In genomic region chr17:8997994-8998628, GRCh38 we compare ENCODE assay signal across 1 cellular context.
TF ChIP-seq lines count a peak whose summit lies in the region.

No MANE protein-coding gene starts in this region.

TF ChIP-seq in HEK293, 187 proteins besides CTCF, POLR2A, EP300 and RAD21 (continued from another document and continues in another):
- TF ChIP-seq, protein P1, sequence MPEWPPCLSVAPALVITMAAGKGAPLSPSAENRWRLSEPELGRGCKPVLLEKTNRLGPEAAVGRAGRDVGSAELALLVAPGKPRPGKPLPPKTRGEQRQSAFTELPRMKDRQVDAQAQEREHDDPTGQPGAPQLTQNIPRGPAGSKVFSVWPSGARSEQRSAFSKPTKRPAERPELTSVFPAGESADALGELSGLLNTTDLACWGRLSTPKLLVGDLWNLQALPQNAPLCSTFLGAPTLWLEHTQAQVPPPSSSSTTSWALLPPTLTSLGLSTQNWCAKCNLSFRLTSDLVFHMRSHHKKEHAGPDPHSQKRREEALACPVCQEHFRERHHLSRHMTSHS (tag by site-specific recombination; IDR thresholded peaks at IDR 0.05): no peak
- TF ChIP-seq ZNF2 (tag by site-specific recombination; IDR thresholded peaks at IDR 0.05): 0 out of 2 replicates have a peak, but pooled peaks have one; percentile 43
- 0 out of 2 replicates have a peak, but pooled peaks have one; percentile 74 for TF ChIP-seq ZNF660 (tag by site-specific recombination; IDR thresholded peaks at IDR 0.05)
- no peak for TF ChIP-seq ZSCAN5A (tag by site-specific recombination; IDR thresholded peaks at IDR 0.05)
- TF ChIP-seq ZNF174 (tag by site-specific recombination; IDR thresholded peaks at IDR 0.05): no peak
- no peak for TF ChIP-seq ZNF169 (tag by site-specific recombination; IDR thresholded peaks at IDR 0.05)
- TF ChIP-seq EGR2 (tag by site-specific recombination; IDR thresholded peaks at IDR 0.05; ENCODE audit: low read depth): no peak
- no peak for TF ChIP-seq ZNF280D (tag by site-specific recombination; IDR thresholded peaks at IDR 0.05)
- TF ChIP-seq PATZ1 (tag by site-specific recombination; IDR thresholded peaks at IDR 0.05): 0 out of 2 replicates have a peak, but pooled peaks have one; percentile 28
- TF ChIP-seq SETDB1 (IDR thresholded peaks at IDR 0.05; ENCODE audit: insufficient read length, low read length): no peak
- TF ChIP-seq ZNF791 (tag by site-specific recombination; IDR thresholded peaks at IDR 0.05): no peak
- TF ChIP-seq ZBTB7A (tag by site-specific recombination; IDR thresholded peaks at IDR 0.05; ENCODE audit: low read depth): no peak
- no peak for TF ChIP-seq KLF7 (tag by site-specific recombination; IDR thresholded peaks at IDR 0.05; ENCODE audit: borderline replicate concordance)
- no peak for TF ChIP-seq ZNF341 (tag by site-specific recombination; IDR thresholded peaks at IDR 0.05; ENCODE audit: low read depth)
- no peak for TF ChIP-seq KLF8 (tag by site-specific recombination; IDR thresholded peaks at IDR 0.05)
- no peak for TF ChIP-seq ZNF202 (tag by site-specific recombination; IDR thresholded peaks at IDR 0.05; ENCODE audit: borderline replicate concordance)
- TF ChIP-seq, protein P2, sequence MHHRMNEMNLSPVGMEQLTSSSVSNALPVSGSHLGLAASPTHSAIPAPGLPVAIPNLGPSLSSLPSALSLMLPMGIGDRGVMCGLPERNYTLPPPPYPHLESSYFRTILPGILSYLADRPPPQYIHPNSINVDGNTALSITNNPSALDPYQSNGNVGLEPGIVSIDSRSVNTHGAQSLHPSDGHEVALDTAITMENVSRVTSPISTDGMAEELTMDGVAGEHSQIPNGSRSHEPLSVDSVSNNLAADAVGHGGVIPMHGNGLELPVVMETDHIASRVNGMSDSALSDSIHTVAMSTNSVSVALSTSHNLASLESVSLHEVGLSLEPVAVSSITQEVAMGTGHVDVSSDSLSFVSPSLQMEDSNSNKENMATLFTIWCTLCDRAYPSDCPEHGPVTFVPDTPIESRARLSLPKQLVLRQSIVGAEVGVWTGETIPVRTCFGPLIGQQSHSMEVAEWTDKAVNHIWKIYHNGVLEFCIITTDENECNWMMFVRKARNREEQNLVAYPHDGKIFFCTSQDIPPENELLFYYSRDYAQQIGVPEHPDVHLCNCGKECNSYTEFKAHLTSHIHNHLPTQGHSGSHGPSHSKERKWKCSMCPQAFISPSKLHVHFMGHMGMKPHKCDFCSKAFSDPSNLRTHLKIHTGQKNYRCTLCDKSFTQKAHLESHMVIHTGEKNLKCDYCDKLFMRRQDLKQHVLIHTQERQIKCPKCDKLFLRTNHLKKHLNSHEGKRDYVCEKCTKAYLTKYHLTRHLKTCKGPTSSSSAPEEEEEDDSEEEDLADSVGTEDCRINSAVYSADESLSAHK (tag by site-specific recombination; IDR thresholded peaks at IDR 0.05): no peak
- TF ChIP-seq GLI4 (tag by site-specific recombination; IDR thresholded peaks at IDR 0.05): no peak
- no peak for TF ChIP-seq ZNF544 (tag by site-specific recombination; IDR thresholded peaks at IDR 0.05)
- TF ChIP-seq ZNF449 (tag by site-specific recombination; IDR thresholded peaks at IDR 0.05): no peak
- no peak for TF ChIP-seq ZNF518A (tag by site-specific recombination; conservative IDR thresholded peaks at IDR 0.05; ENCODE audit: low read depth)
- TF ChIP-seq KLF10 (tag by site-specific recombination; IDR thresholded peaks at IDR 0.05): no peak
- no peak for TF ChIP-seq ZNF221 (tag by site-specific recombination; IDR thresholded peaks at IDR 0.05; ENCODE audit: borderline replicate concordance)
- TF ChIP-seq ZBTB20 (tag by site-specific recombination; IDR thresholded peaks at IDR 0.05): no peak
- peak; percentile 67 for TF ChIP-seq YY1 (tag by site-specific recombination; IDR thresholded peaks at IDR 0.05)
- no peak for TF ChIP-seq ZNF239 (tag by site-specific recombination; IDR thresholded peaks at IDR 0.05)
- no peak for TF ChIP-seq ELK4 (IDR thresholded peaks at IDR 0.05; ENCODE audit: borderline replicate concordance, low read depth, low read length)
- TF ChIP-seq ZNF76 (tag by site-specific recombination; IDR thresholded peaks at IDR 0.05; ENCODE audit: borderline replicate concordance, low read depth): no peak
- TF ChIP-seq ZNF211 (tag by site-specific recombination; IDR thresholded peaks at IDR 0.05; ENCODE audit: low read depth): no peak
- no peak for TF ChIP-seq REPIN1 (tag by site-specific recombination; IDR thresholded peaks at IDR 0.05; ENCODE audit: low read depth)
- TF ChIP-seq ZNF335 (tag by site-specific recombination; conservative IDR thresholded peaks at IDR 0.05): 0 out of 2 replicates have a peak, but pooled peaks have one; percentile 16
- TF ChIP-seq ZNF792 (tag by site-specific recombination; IDR thresholded peaks at IDR 0.05): no peak
- no peak for TF ChIP-seq ZNF555 (tag by site-specific recombination; conservative IDR thresholded peaks at IDR 0.05)
- TF ChIP-seq ZFP37 (tag by site-specific recombination; IDR thresholded peaks at IDR 0.05): no peak
- TF ChIP-seq ZNF830 (tag by site-specific recombination; IDR thresholded peaks at IDR 0.05; ENCODE audit: low read depth): no peak
- TF ChIP-seq YY2 (tag by site-specific recombination; IDR thresholded peaks at IDR 0.05): no peak
- TF ChIP-seq ZNF280C (tag by site-specific recombination; IDR thresholded peaks at IDR 0.05): no peak
